Comparison of ENCODE assay signal across 22 cellular contexts in the genomic region with DNA sequence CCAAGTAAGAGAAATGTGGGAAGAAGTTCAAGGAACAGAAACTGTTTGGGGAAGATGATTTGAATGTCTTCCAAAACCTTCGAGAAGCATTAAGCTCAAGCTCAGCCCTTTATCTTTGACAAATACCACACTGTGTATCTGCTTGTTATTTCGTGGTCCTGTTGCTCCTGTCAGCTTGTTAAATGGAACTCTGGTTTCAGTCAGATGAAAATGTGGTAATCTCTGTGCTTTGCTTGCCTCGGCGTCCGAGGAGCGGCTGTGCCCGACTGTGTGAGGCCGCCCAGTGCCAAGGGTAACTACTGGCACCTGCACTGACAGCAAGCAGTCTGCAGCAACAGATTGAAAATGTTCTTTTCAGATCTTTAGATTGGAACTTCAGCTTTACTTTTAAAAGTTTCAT.
DNase-seq lines count a peak whose midpoint lies in the region; TF ChIP-seq lines count a peak whose summit lies in the region.
"Had no signal": no experiment of that assay in that cellular context is flagged by ENCODE, and none has a peak within 500 bp of the region (broad histone marks: within the 10 kb centered on the region; RNA-seq: fewer than 3 reads in every experiment).

No MANE protein-coding gene starts in this region.

- H3K9ac ChIP-seq in muscle layer of colon (ENCODE audit: low read length) (no peak overlapping the region), stomach smooth muscle (ENCODE audit: low read length in 2 of 2) (no peak overlapping the region)
- H3K9ac ChIP-seq: BLaER1 had no signal

- CTCF ChIA-PET in A673 (lab: Charles Lee): no interaction called here

- H3K9me3 ChIP-seq in muscle layer of colon (ENCODE audit: low read length) (no peaks in the 10 kb centered on the region), stomach smooth muscle (ENCODE audit: control insufficient read depth in 2 of 2, low read length in 2 of 2) (no peaks in the 10 kb centered on the region), A673 (ENCODE audit: low read depth, low read length, poor library complexity, severe bottlenecking) (no peaks in the 10 kb centered on the region)
- H3K9me3 ChIP-seq: BLaER1, colonic mucosa, thyroid gland had no signal

- H3K27me3 ChIP-seq in muscle layer of colon (ENCODE audit: control insufficient read depth in 1 of 2, insufficient read depth in 2 of 2, low read length in 2 of 2) (no peaks in the 10 kb centered on the region), stomach smooth muscle (ENCODE audit: control insufficient read depth in 1 of 2, insufficient read depth in 2 of 2, low read length in 2 of 2) (no peaks in the 10 kb centered on the region), A673 (replicated peaks; ENCODE audit: insufficient read depth, low read depth, low read length, poor library complexity) (no peaks in the 10 kb centered on the region)
- H3K27me3 ChIP-seq: BLaER1, colonic mucosa, thyroid gland had no signal

- POLR2A ChIA-PET in A673 (lab: Charles Lee; ENCODE audit: low non-redundant PET): interaction anchor here (0.6 kb wide), 1 partner anchor 30 kb away, joined by 3 read pairs; no protein-coding TSS in a partner anchor

- H3K4me3 ChIP-seq in muscle layer of colon (ENCODE audit: low read depth in 1 of 2, low read length in 2 of 2) (peak overlapping the region in 1 of 2 donors; percentile 55), stomach smooth muscle (ENCODE audit: low read length in 2 of 2) (peak overlapping the region; percentile 54 to 58), A673 (ENCODE audit: low read depth, low read length, poor library complexity, severe bottlenecking) (no peak overlapping the region)
- H3K4me3 ChIP-seq: BLaER1, colonic mucosa, GM23338, thyroid gland had no signal

- DNase-seq in DMS 273 (lab: John Stamatoyannopoulos, UW; ENCODE audit: unreplicated experiment) (peak; percentile 11), DMS 273 treated with DMSO at 0.1 percent for 48 hours (lab: John Stamatoyannopoulos, UW) (no peak), cerebellar nuclear complex (lab: John Stamatoyannopoulos, UW) (peak; percentile 44 to 73), A673 (ENCODE audit: low spot score) (no peak), SKM-1 treated with dmso at 0.1 percent for 144 hours (lab: John Stamatoyannopoulos, UW; ENCODE audit: unreplicated experiment) (no peak)
- DNase-seq in NK-92 treated with Interleukin-12 subunit alpha and Interleukin-12 subunit beta, amount 100 ng/mL, for 24 hours (lab: John Stamatoyannopoulos, UW): no peak
- DNase-seq: activated CD8-positive, alpha-beta T cell treated with anti-CD3 and anti-CD28 coated beads for 36 hours; activated naive CD4-positive, alpha-beta T cell treated with anti-CD3 and anti-CD28 coated beads for 36 hours; activated T-cell treated with anti-CD3 and anti-CD28 coated beads, Interleukin-2, amount 50 U/mL, for 24 hours; aorta; colonic mucosa; GDM1; Karpas-422; NCI-H526 treated with DMSO at 0.1 percent for 48 hours; SHP77 treated with DMSO at 0.1 percent for 48 hours; T-helper 2 cell; thyroid gland had no signal

- H3K4me1 ChIP-seq in muscle layer of colon (ENCODE audit: insufficient read depth, low read length): peaks cover 34% of the 10 kb centered on the region
- H3K4me1 ChIP-seq in stomach smooth muscle (ENCODE audit: control insufficient read depth, insufficient read depth, low read length): no peaks in the 10 kb centered on the region
- H3K4me1 ChIP-seq in A673 (ENCODE audit: insufficient read depth, low read length, poor library complexity, severe bottlenecking): no peaks in the 10 kb centered on the region
- H3K4me1 ChIP-seq: BLaER1, colonic mucosa had no signal

- H3K27ac ChIP-seq in muscle layer of colon (ENCODE audit: low read depth, low read length) (peak overlapping the region; percentile 7), stomach smooth muscle (ENCODE audit: low read length) (no peak overlapping the region), A673 (ENCODE audit: low read depth, low read length, poor library complexity, severe bottlenecking) (no peak overlapping the region)
- H3K27ac ChIP-seq: 22Rv1, BLaER1, colonic mucosa, thyroid gland had no signal

- H3K36me3 ChIP-seq in muscle layer of colon (ENCODE audit: insufficient read depth, low read length) (no peaks in the 10 kb centered on the region), stomach smooth muscle (ENCODE audit: control insufficient read depth in 2 of 2, insufficient read depth in 2 of 2, low read length in 2 of 2) (no peaks in the 10 kb centered on the region), A673 (ENCODE audit: insufficient read depth, low read length, poor library complexity, severe bottlenecking) (no peaks in the 10 kb centered on the region)
- H3K36me3 ChIP-seq: BLaER1, colonic mucosa, thyroid gland had no signal

- intact Hi-C loops in A673 (cut with micrococcal nuclease; ENCODE audit: unreplicated experiment): no loop called here

- TF ChIP-seq CTCF in A673 (conservative IDR thresholded peaks at IDR 0.05; ENCODE audit: low read depth, low read length): no peak

- no TSS peak for BruUV-seq in A673 (replicated peaks; lab: Mats Ljungman, UMichigan)

Comparison
In these comparisons a context has a peak if more than half of its experiments do, and no peak if none do; other contexts are left out.
1. DNase-seq: peak in DMS 273 (single experiment) and cerebellar nuclear complex (2 of 2); none in DMS 273 treated with DMSO at 0.1 percent for 48 hours (single experiment), NK-92 treated with Interleukin-12 subunit alpha and Interleukin-12 subunit beta, amount 100 ng/mL, for 24 hours (single experiment), A673 (single experiment) and SKM-1 treated with dmso at 0.1 percent for 144 hours (single experiment).